8 cellular contexts compared by ENCODE assay signal in genomic region chr3:12841970-12842328, GRCh38. TPM values are rescaled to one million over a fixed set of nuclear protein-coding genes. Genes with fewer than 3 reads are reported as not detected.
A peak's percentile ranks its signal among the peaks of the same experiment; 100 is the strongest.
DNase-seq lines count a peak whose midpoint lies in the region; ATAC-seq and TF ChIP-seq lines count a peak whose summit lies in the region.

No MANE protein-coding gene starts in this region.

- H3K4me1 Mint-ChIP-seq in glutamatergic neuron (ENCODE audit: low read depth, unreplicated experiment) = peaks cover 17% of the 10 kb centered on the region

- TF ChIP-seq CTCF in SK-N-SH (IDR thresholded peaks at IDR 0.05) (no peak), glutamatergic neuron (IDR thresholded peaks at IDR 0.05; ENCODE audit: partially characterized antibody, unreplicated experiment) (peak; percentile 44), stomach (IDR thresholded peaks at IDR 0.05) (no peak)

- no peak for TF ChIP-seq POLR2A in stomach (IDR thresholded peaks at IDR 0.05)

- peak overlapping the region in 1 of 2 experiments; percentile 78; a peak in 2 of 4 replicates for H3K4me3 ChIP-seq in SK-N-SH (ENCODE audit: low read depth in 2 of 2, low read length in 1 of 2)
- peak overlapping the region; percentile 96 for H3K4me3 ChIP-seq in SJCRH30
- peak overlapping the region in 3 of 4 donors; percentile 19 to 99 (median 87) for H3K4me3 ChIP-seq in stomach

- intact Hi-C loops in stomach (cut with DNase I; ENCODE audit: low total_unique reads) = no loop called here
- intact Hi-C loops in posterior cingulate gyrus (cut with DNase I) = no loop called here

- H3F3A ChIP-seq in SK-N-SH (replicated peaks; ENCODE audit: insufficient read depth) = peaks cover 4% of the 10 kb centered on the region

- H3K27ac Mint-ChIP-seq in glutamatergic neuron (ENCODE audit: unreplicated experiment) = peak overlapping the region; percentile 97

- no peak for TF ChIP-seq RAD21 in SK-N-SH (IDR thresholded peaks at IDR 0.05; ENCODE audit: low read length)

- H3K27ac ChIP-seq in SK-N-SH (ENCODE audit: low read depth in 2 of 2, low read length in 1 of 2) (peak overlapping the region; percentile 48 to 83; a peak in 3 of 4 replicates), SJCRH30 (peak overlapping the region; percentile 98), stomach (peak overlapping the region in 4 of 5 donors; percentile 86 to 96 (median 90))

- peak overlapping the region; percentile 98 for H3K4me3 Mint-ChIP-seq in glutamatergic neuron (ENCODE audit: unreplicated experiment)

- 47% methylated on average over 7 of the region's 7 CpGs for WGBS in SK-N-SH (ENCODE audit: low lambda C conversion rate)
- WGBS in stomach, 5 donors = 34 to 50% (median 42%) methylated on average over 7 of the region's 7 CpGs

- peak overlapping the region; percentile 83 for H3K4me2 ChIP-seq in SK-N-SH

- H3K27me3 Mint-ChIP-seq in glutamatergic neuron (ENCODE audit: unreplicated experiment) = peaks cover 6% of the 10 kb centered on the region

- POLR2A ChIA-PET in SK-N-SH (lab: Yijun Ruan, JAX) = interaction anchor here (0.7 to 1.5 kb wide), 7 partner anchors 9 to 178 kb away, joined by 3 to 5 read pairs (median 4); partner anchors contain the start of gene RAF1

- no peaks in the 10 kb centered on the region for H3K9me2 ChIP-seq in SK-N-SH

- H3K79me2 ChIP-seq in SK-N-SH (ENCODE audit: insufficient read depth) = peaks cover 44% of the 10 kb centered on the region

- no peaks in the 10 kb centered on the region for H3K36me3 Mint-ChIP-seq in glutamatergic neuron (ENCODE audit: unreplicated experiment)

- peak overlapping the region; percentile 97 for H2AFZ ChIP-seq in SK-N-SH (ENCODE audit: low read depth)

- peaks cover 27 to 32% of the 10 kb centered on the region in 2 experiments for H3K36me3 ChIP-seq in SK-N-SH (replicated peaks in 1 of 2; ENCODE audit: control insufficient read depth in 1 of 2, insufficient read depth in 2 of 2, low read length in 1 of 2)
- H3K36me3 ChIP-seq in SJCRH30 = peaks cover 39% of the 10 kb centered on the region
- peaks cover 29 to 31% (median 31%) of the 10 kb centered on the region in 4 donors for H3K36me3 ChIP-seq in stomach

- H3K9me3 Mint-ChIP-seq in glutamatergic neuron (ENCODE audit: unreplicated experiment) = peaks cover 6% of the 10 kb centered on the region

- H3K4me1 ChIP-seq in SK-N-SH (ENCODE audit: control insufficient read depth in 1 of 2, insufficient read depth in 2 of 2, low read depth in 1 of 2, low read length in 1 of 2) (peaks cover 22 to 29% of the 10 kb centered on the region in 2 experiments; a peak in 3 of 4 replicates), SJCRH30 (peaks cover 8% of the 10 kb centered on the region), stomach (peaks cover 30 to 44% (median 34%) of the 10 kb centered on the region in 4 donors)

- CTCF ChIA-PET in SK-N-SH (lab: Yijun Ruan, JAX) = interaction anchor here (0.6 to 3.4 kb wide), 45 partner anchors 9 to 341 kb away, joined by 3 to 28 read pairs (median 4); no protein-coding TSS in a partner anchor

- H3K9me3 ChIP-seq in SK-N-SH (no peaks in the 10 kb centered on the region), SJCRH30 (replicated peaks) (no peaks in the 10 kb centered on the region), stomach (no peaks in the 10 kb centered on the region)

- no peaks in the 10 kb centered on the region for H3K27me3 ChIP-seq in SK-N-SH (ENCODE audit: insufficient read depth)
- H3K27me3 ChIP-seq in SJCRH30 = no peaks in the 10 kb centered on the region
- no peaks in the 10 kb centered on the region for H3K27me3 ChIP-seq in stomach

- peaks cover 37% of the 10 kb centered on the region for H4K20me1 ChIP-seq in SK-N-SH (ENCODE audit: insufficient read depth)

- peak overlapping the region; percentile 94 for H3K9ac ChIP-seq in SK-N-SH

- ATAC-seq in SK-N-SH treated with all-trans-retinoic acid at 6 μM for 48 hours = no peak
- no peak for ATAC-seq in GM21381 (IDR thresholded peaks at IDR 0.05; ENCODE audit: unreplicated experiment)

- DNase-seq in SK-N-SH (no peak), SJCRH30 (no peak), glutamatergic neuron (no peak), stomach (no peak), posterior cingulate gyrus (no peak), SHP77 treated with DMSO at 0.1 percent for 48 hours (lab: John Stamatoyannopoulos, UW) (no peak)

- no peak for TF ChIP-seq EP300 in SK-N-SH (IDR thresholded peaks at IDR 0.05; ENCODE audit: borderline replicate concordance in 1 of 2, low read depth in 1 of 2, low read length in 1 of 2)
- no peak for TF ChIP-seq EP300 in stomach (IDR thresholded peaks at IDR 0.05)

TF ChIP-seq in SK-N-SH, 30 proteins besides CTCF, POLR2A, EP300 and RAD21 (continues in another document):
- TF ChIP-seq RCOR1 (IDR thresholded peaks at IDR 0.05; ENCODE audit: low read length) = no peak
- no peak for TF ChIP-seq MXI1 (IDR thresholded peaks at IDR 0.05; ENCODE audit: low read depth, low read length)
- TF ChIP-seq TCF12 (IDR thresholded peaks at IDR 0.05) = no peak
- TF ChIP-seq NFIC (IDR thresholded peaks at IDR 0.05; ENCODE audit: borderline replicate concordance) = no peak
- no peak for TF ChIP-seq REST (IDR thresholded peaks at IDR 0.05; ENCODE audit: low read depth, low read length)
- TF ChIP-seq FOSL2 (IDR thresholded peaks at IDR 0.05; ENCODE audit: borderline replicate concordance, low read depth) = no peak

TF ChIP-seq in SK-N-SH treated with all-trans-retinoic acid at 6 μM for 48 hours, 23 proteins besides CTCF, POLR2A, EP300 and RAD21:
- TF ChIP-seq TSHZ2 (CRISPR knock-in tag; IDR thresholded peaks at IDR 0.05) (no peak), PPARA (CRISPR knock-in tag; IDR thresholded peaks at IDR 0.05; ENCODE audit: borderline replicate concordance) (no peak), ESRRG (CRISPR knock-in tag; IDR thresholded peaks at IDR 0.05) (no peak), RARB (CRISPR knock-in tag; IDR thresholded peaks at IDR 0.05) (no peak), ZNF565 (CRISPR knock-in tag; conservative IDR thresholded peaks at IDR 0.05; ENCODE audit: low read depth) (no peak), ZNF8 (CRISPR knock-in tag; IDR thresholded peaks at IDR 0.05) (no peak), ARNTL (CRISPR knock-in tag; IDR thresholded peaks at IDR 0.05; ENCODE audit: borderline replicate concordance, low read depth) (no peak), ZNF70 (CRISPR knock-in tag; IDR thresholded peaks at IDR 0.05) (no peak), ZC3H10 (CRISPR knock-in tag; IDR thresholded peaks at IDR 0.05) (no peak), TOX (CRISPR knock-in tag; IDR thresholded peaks at IDR 0.05; ENCODE audit: borderline replicate concordance) (no peak)

RNA-seq across cellular contexts. Expression of gene RPL32, which starts 0.6 kb away (rescaled TPM):
- polyA plus RNA-seq in SK-N-SH (2012; rRNA removed) = 2,077 and 2,311 TPM in 2 replicates
- 2,462 and 2,641 TPM in 2 replicates for polyA plus RNA-seq in SK-N-SH (2012; cell fraction: cytosol; rRNA removed)
- 576 and 604 TPM in 2 replicates for polyA plus RNA-seq in SK-N-SH (2012; cell fraction: nucleus; rRNA removed)
- total RNA-seq in SJCRH30 (2014; rRNA removed; shearing (Covaris generic)) = 3,652 and 3,665 TPM in 2 replicates
- 966 TPM for total RNA-seq in glutamatergic neuron (ENCODE audit: unreplicated experiment)
- 1,000 to 10,000 TPM in 3 of 5 donors, 100 to 1,000 TPM in 1, 10 to 100 TPM in 1; 71.5 to 2,292 (median 1,389) TPM for total RNA-seq in stomach
- polyA plus RNA-seq in stomach = 1,000 to 10,000 TPM; 2,312 to 3,985 (median 3,806) TPM

RNA-seq across cellular contexts. Expression of gene CAND2, which starts 45.5 kb away (rescaled TPM):
- polyA plus RNA-seq in SK-N-SH (2012; rRNA removed) (1.5 TPM in 2 replicates), stomach (1 to 10 TPM; 1.1 to 2.0 (median 1.2) TPM)
- polyA plus RNA-seq in SK-N-SH (2012; cell fraction: cytosol; rRNA removed) = 0.91 and 1.3 TPM in 2 replicates
- polyA plus RNA-seq in SK-N-SH (2012; cell fraction: nucleus; rRNA removed) = 4.4 and 5.9 TPM in 2 replicates
- 3.4 and 4.9 TPM in 2 replicates for total RNA-seq in SJCRH30 (2014; rRNA removed; shearing (Covaris generic))
- total RNA-seq in glutamatergic neuron (ENCODE audit: unreplicated experiment) (8.8 TPM), stomach (1 to 10 TPM in 4 of 5 donors, under 1 TPM in 1; under 0.01 to 5.3 (median 4.0) TPM)
